In genomic region chr18:8341481-8342230, GRCh38 we compare ENCODE assay signal across 1 cellular context.
TF ChIP-seq lines count a peak whose summit lies in the region.

No MANE protein-coding gene starts in this region.

TF ChIP-seq in HepG2, 621 proteins besides CTCF, POLR2A, EP300 and RAD21 (continued from another document and continues in another):
- TF ChIP-seq DZIP1 (CRISPR knock-in tag; IDR thresholded peaks at IDR 0.05) (no peak), ZNF614 (CRISPR knock-in tag; IDR thresholded peaks at IDR 0.05; ENCODE audit: borderline replicate concordance) (peak; percentile 63; the same call in 1 of the 2 replicates), KAT7 (CRISPR knock-in tag; IDR thresholded peaks at IDR 0.05; ENCODE audit: borderline replicate concordance) (no peak), ZBTB4 (CRISPR knock-in tag; IDR thresholded peaks at IDR 0.05; ENCODE audit: borderline replicate concordance) (no peak), ZNF543 (CRISPR knock-in tag; IDR thresholded peaks at IDR 0.05) (peak; percentile 81; the same call in 1 of the 2 replicates), ZNF44 (CRISPR knock-in tag; IDR thresholded peaks at IDR 0.05) (no peak), WIZ (CRISPR knock-in tag; IDR thresholded peaks at IDR 0.05) (no peak), MAX (IDR thresholded peaks at IDR 0.05) (peak; percentile 64), SSRP1 (CRISPR knock-in tag; IDR thresholded peaks at IDR 0.05) (no peak), KMT2B (CRISPR knock-in tag; IDR thresholded peaks at IDR 0.05) (no peak), YEATS2 (CRISPR knock-in tag; IDR thresholded peaks at IDR 0.05; ENCODE audit: borderline replicate concordance) (peak; percentile 42; the same call in 1 of the 2 replicates), STAG1 (CRISPR knock-in tag; IDR thresholded peaks at IDR 0.05) (no peak), DR1 (CRISPR knock-in tag; IDR thresholded peaks at IDR 0.05) (no peak), ZNF619 (CRISPR knock-in tag; IDR thresholded peaks at IDR 0.05) (peak; percentile 25; the same call in 1 of the 2 replicates), CBX5 (CRISPR knock-in tag; IDR thresholded peaks at IDR 0.05; ENCODE audit: borderline replicate concordance) (no peak), HOXA5 (CRISPR knock-in tag; IDR thresholded peaks at IDR 0.05) (peak; percentile 98), ZNF878 (CRISPR knock-in tag; IDR thresholded peaks at IDR 0.05) (no peak), ZNF788 (CRISPR knock-in tag; IDR thresholded peaks at IDR 0.05; ENCODE audit: borderline replicate concordance) (no peak), SIX1 (CRISPR knock-in tag; IDR thresholded peaks at IDR 0.05; ENCODE audit: borderline replicate concordance) (peak; percentile 75; the same call in 1 of the 2 replicates), SMARCE1 (IDR thresholded peaks at IDR 0.05; ENCODE audit: borderline replicate concordance) (peak; percentile 52; the same call in 1 of the 2 replicates), SMC3 (IDR thresholded peaks at IDR 0.05; ENCODE audit: low read length) (no peak; the same call in 1 of the 2 replicates), TOE1 (CRISPR knock-in tag; IDR thresholded peaks at IDR 0.05) (no peak), ARNTL (CRISPR knock-in tag; IDR thresholded peaks at IDR 0.05) (peak; percentile 70; the same call in 1 of the 2 replicates), ZNF354B (CRISPR knock-in tag; IDR thresholded peaks at IDR 0.05) (no peak), ZNF383 (CRISPR knock-in tag; IDR thresholded peaks at IDR 0.05; ENCODE audit: borderline replicate concordance) (no peak), ZNF232 (CRISPR knock-in tag; IDR thresholded peaks at IDR 0.05; ENCODE audit: borderline replicate concordance) (no peak), GLI4 (CRISPR knock-in tag; IDR thresholded peaks at IDR 0.05; ENCODE audit: borderline replicate concordance) (peak; percentile 24; the same call in 1 of the 2 replicates), MAZ (IDR thresholded peaks at IDR 0.05; ENCODE audit: borderline replicate concordance, low read depth, low read length) (no peak), MAZ (CRISPR knock-in tag; IDR thresholded peaks at IDR 0.05; ENCODE audit: low read depth) (no peak), ZNF503 (CRISPR knock-in tag; IDR thresholded peaks at IDR 0.05) (peak; percentile 80; the same call in 1 of the 2 replicates), PHF20 (CRISPR knock-in tag; IDR thresholded peaks at IDR 0.05) (no peak), ZNF296 (CRISPR knock-in tag; conservative IDR thresholded peaks at IDR 0.05) (no peak), ELF4 (CRISPR knock-in tag; IDR thresholded peaks at IDR 0.05; ENCODE audit: borderline replicate concordance) (no peak), NFYC (CRISPR knock-in tag; IDR thresholded peaks at IDR 0.05) (0 out of 2 replicates have a peak, but pooled peaks have one; percentile 13), ZNF616 (CRISPR knock-in tag; IDR thresholded peaks at IDR 0.05; ENCODE audit: low read depth) (no peak), ZNF562 (CRISPR knock-in tag; IDR thresholded peaks at IDR 0.05; ENCODE audit: borderline replicate concordance) (no peak), SPEN (CRISPR knock-in tag; IDR thresholded peaks at IDR 0.05; ENCODE audit: low read depth) (no peak), PTBP1 (IDR thresholded peaks at IDR 0.05; ENCODE audit: low read depth, low read length, poor library complexity, severe bottlenecking) (no peak), ZNF589 (CRISPR knock-in tag; conservative IDR thresholded peaks at IDR 0.05) (0 out of 2 replicates have a peak, but pooled peaks have one; percentile 68), YY1 (IDR thresholded peaks at IDR 0.05; ENCODE audit: insufficient read depth, insufficient replicate concordance, low read depth, low read length) (peak; percentile 77), ARNT (IDR thresholded peaks at IDR 0.05) (no peak), ZKSCAN5 (CRISPR knock-in tag; IDR thresholded peaks at IDR 0.05) (no peak), ZNF550 (CRISPR knock-in tag; IDR thresholded peaks at IDR 0.05; ENCODE audit: borderline replicate concordance) (no peak), ZNF12 (CRISPR knock-in tag; IDR thresholded peaks at IDR 0.05) (0 out of 2 replicates have a peak, but pooled peaks have one; percentile 29), NFE2 (CRISPR knock-in tag; IDR thresholded peaks at IDR 0.05) (no peak), STAT6 (CRISPR knock-in tag; IDR thresholded peaks at IDR 0.05; ENCODE audit: borderline replicate concordance) (0 out of 2 replicates have a peak, but pooled peaks have one; percentile 34), RFX3 (CRISPR knock-in tag; IDR thresholded peaks at IDR 0.05) (no peak), ZNF251 (CRISPR knock-in tag; IDR thresholded peaks at IDR 0.05) (no peak), KLF16 (CRISPR knock-in tag; IDR thresholded peaks at IDR 0.05) (no peak), HDAC1 (CRISPR knock-in tag; IDR thresholded peaks at IDR 0.05) (peak; percentile 78)
- TF ChIP-seq, protein P1, sequence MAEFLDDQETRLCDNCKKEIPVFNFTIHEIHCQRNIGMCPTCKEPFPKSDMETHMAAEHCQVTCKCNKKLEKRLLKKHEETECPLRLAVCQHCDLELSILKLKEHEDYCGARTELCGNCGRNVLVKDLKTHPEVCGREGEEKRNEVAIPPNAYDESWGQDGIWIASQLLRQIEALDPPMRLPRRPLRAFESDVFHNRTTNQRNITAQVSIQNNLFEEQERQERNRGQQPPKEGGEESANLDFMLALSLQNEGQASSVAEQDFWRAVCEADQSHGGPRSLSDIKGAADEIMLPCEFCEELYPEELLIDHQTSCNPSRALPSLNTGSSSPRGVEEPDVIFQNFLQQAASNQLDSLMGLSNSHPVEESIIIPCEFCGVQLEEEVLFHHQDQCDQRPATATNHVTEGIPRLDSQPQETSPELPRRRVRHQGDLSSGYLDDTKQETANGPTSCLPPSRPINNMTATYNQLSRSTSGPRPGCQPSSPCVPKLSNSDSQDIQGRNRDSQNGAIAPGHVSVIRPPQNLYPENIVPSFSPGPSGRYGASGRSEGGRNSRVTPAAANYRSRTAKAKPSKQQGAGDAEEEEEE (CRISPR knock-in tag; IDR thresholded peaks at IDR 0.05; ENCODE audit: borderline replicate concordance) = no peak
- TF ChIP-seq, protein P2, sequence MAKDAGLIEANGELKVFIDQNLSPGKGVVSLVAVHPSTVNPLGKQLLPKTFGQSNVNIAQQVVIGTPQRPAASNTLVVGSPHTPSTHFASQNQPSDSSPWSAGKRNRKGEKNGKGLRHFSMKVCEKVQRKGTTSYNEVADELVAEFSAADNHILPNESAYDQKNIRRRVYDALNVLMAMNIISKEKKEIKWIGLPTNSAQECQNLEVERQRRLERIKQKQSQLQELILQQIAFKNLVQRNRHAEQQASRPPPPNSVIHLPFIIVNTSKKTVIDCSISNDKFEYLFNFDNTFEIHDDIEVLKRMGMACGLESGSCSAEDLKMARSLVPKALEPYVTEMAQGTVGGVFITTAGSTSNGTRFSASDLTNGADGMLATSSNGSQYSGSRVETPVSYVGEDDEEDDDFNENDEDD (CRISPR knock-in tag; IDR thresholded peaks at IDR 0.05; ENCODE audit: borderline replicate concordance) = peak; percentile 33; the same call in 1 of the 2 replicates
- TF ChIP-seq, protein P3, sequence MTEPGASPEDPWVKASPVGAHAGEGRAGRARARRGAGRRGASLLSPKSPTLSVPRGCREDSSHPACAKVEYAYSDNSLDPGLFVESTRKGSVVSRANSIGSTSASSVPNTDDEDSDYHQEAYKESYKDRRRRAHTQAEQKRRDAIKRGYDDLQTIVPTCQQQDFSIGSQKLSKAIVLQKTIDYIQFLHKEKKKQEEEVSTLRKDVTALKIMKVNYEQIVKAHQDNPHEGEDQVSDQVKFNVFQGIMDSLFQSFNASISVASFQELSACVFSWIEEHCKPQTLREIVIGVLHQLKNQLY (CRISPR knock-in tag; IDR thresholded peaks at IDR 0.05) = no peak
- TF ChIP-seq, protein P4, sequence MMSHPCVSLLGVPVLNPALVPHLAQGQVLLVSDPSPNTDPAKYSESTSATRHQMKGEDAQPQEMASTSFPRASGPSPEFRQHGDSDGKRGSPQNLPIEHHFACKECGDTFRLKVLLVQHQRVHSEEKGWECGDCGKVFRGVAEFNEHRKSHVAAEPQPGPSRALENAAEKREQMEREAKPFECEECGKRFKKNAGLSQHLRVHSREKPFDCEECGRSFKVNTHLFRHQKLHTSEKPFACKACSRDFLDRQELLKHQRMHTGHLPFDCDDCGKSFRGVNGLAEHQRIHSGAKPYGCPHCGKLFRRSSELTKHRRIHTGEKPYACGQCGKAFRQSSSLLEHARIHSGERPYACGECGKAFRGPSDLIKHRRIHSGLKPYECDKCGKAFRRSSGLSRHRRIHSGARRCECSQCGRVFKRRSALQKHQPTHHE (CRISPR knock-in tag; IDR thresholded peaks at IDR 0.05; ENCODE audit: borderline replicate concordance) = no peak
- TF ChIP-seq, protein P5, sequence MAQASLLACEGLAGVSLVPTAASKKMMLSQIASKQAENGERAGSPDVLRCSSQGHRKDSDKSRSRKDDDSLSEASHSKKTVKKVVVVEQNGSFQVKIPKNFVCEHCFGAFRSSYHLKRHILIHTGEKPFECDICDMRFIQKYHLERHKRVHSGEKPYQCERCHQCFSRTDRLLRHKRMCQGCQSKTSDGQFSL (CRISPR knock-in tag; IDR thresholded peaks at IDR 0.05) = peak; percentile 91
